In the genomic region with DNA sequence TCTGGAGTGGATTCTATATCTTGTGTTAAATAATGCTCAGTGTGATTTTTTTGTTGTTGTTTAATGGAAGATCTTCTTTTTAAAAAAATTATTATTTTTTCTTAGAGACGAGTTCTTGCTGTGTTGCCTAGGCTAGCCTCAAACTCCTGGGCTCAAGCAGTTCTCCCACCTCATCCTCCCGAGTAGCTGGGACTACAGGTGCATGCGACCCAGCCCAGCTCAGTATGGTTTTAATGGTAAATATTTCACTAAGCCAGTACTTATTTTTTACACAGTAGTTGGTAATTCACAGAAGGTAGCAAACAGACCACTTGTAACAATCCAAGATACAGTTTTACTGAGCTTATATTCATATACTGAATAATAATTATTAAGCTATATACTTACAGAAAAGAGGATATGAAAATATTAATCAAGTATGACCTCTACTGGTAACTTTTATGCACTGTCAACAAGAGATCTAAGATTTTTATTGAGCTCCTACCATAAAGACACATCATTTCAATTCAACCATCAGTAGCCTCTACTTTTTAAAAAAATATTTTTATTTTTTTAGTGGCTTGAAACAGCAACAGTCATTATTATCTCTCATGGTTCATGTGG, we compare ENCODE assay signal across 9 cellular contexts. TPM values are rescaled to one million over a fixed set of nuclear protein-coding genes. Genes with fewer than 3 reads are reported as not detected.
A peak's percentile ranks its signal among the peaks of the same experiment; 100 is the strongest.
DNase-seq lines count a peak whose midpoint lies in the region; ATAC-seq, FAIRE-seq and TF ChIP-seq lines count a peak whose summit lies in the region.
"Had no signal": no experiment of that assay in that cellular context is flagged by ENCODE, and none has a peak within 500 bp of the region (broad histone marks: within the 10 kb centered on the region; RNA-seq: fewer than 3 reads in every experiment).

No MANE protein-coding gene starts in this region.

- H4K20me1 ChIP-seq in KMS-11 (ENCODE audit: insufficient read depth) (no peaks in the 10 kb centered on the region), GM12878 (ENCODE audit: control insufficient read depth, insufficient read depth) (no peaks in the 10 kb centered on the region)

- SMC1A ChIA-PET in GM12878 (lab: Charles Lee; ENCODE audit: uncharacterized antibody, unreplicated experiment): interaction anchor here (0.6 to 3.9 kb wide), 56 partner anchors 8 to 1145 kb away, joined by 3 to 153 read pairs (median 4); no protein-coding TSS in a partner anchor

- no peak overlapping the region for H3K56ac ChIP-seq in mesendoderm (ENCODE audit: low read length)

- no peak overlapping the region for H2AFZ ChIP-seq in KMS-11 (ENCODE audit: low read depth)
- H2AFZ ChIP-seq in GM12878 (ENCODE audit: control insufficient read depth, low read depth, low read length): no peak overlapping the region

- H4K8ac ChIP-seq in mesendoderm (ENCODE audit: low read depth, low read length): no peak overlapping the region

- no peak overlapping the region for H3K9ac ChIP-seq in KMS-11
- no peak overlapping the region for H3K9ac ChIP-seq in GM12878 (ENCODE audit: control insufficient read depth, insufficient read depth, low read length)
- H3K9ac ChIP-seq in mesendoderm (ENCODE audit: low read length): no peak overlapping the region

- no peak overlapping the region for H3K18ac ChIP-seq in mesendoderm (ENCODE audit: low read length)

- TF ChIP-seq CTCF in KMS-11 (conservative IDR thresholded peaks at IDR 0.05; ENCODE audit: low read depth, low read length) (peak; percentile 58; the same call in 1 of the 2 replicates), GM12878 (IDR thresholded peaks at IDR 0.05 in 2 of 3, conservative IDR thresholded peaks at IDR 0.05 in 1 of 3; ENCODE audit: control insufficient read depth in 2 of 3, extremely low read depth in 1 of 3, insufficient read depth in 1 of 3, low read depth in 3 of 3, low read length in 3 of 3) (peak; percentile 21 to 60 (median 38); a peak in 3 of 6 replicates), lower lobe of right lung (IDR thresholded peaks at IDR 0.05) (peak; percentile 60)

- H3K27me3 ChIP-seq in KMS-11 (ENCODE audit: insufficient read depth, low read depth): no peaks in the 10 kb centered on the region
- H3K27me3 ChIP-seq in GM12878 (replicated peaks in 1 of 2; ENCODE audit: control insufficient read depth in 2 of 2, insufficient read depth in 2 of 2, low read length in 1 of 2): no peaks in the 10 kb centered on the region
- no peaks in the 10 kb centered on the region for H3K27me3 ChIP-seq in lower lobe of right lung (ENCODE audit: low read depth)
- H3K27me3 ChIP-seq in H7 (ENCODE audit: control insufficient read depth, insufficient read depth, low read length): no peaks in the 10 kb centered on the region
- no peaks in the 10 kb centered on the region for H3K27me3 ChIP-seq in mesendoderm (ENCODE audit: insufficient read depth, low read length, poor library complexity)

- no TSS peak for BruUV-seq in GM12878 (replicated peaks; lab: Mats Ljungman, UMichigan)

- ATAC-seq in GM12878 (peak; percentile 87), lower lobe of right lung (peak; percentile 37 to 64)

- H2BK15ac ChIP-seq in mesendoderm (replicated peaks; ENCODE audit: low read depth): no peak overlapping the region

- in situ Hi-C loops in GM12878 (cut with MboI): no loop called here

- WGBS in GM12878 (ENCODE audit: insufficient coverage, insufficient replicate concordance, low lambda C conversion rate, missing lambda C conversion rate): 67% methylated on average over 3 of the region's 3 CpGs
- no CpG with 5 or more reads among the region's 3 CpGs for WGBS in mesendoderm (ENCODE audit: extremely low coverage, insufficient coverage, low lambda C conversion rate)

- CTCF ChIA-PET in GM12878 (lab: Yijun Ruan, JAX): interaction anchor here (0.6 to 7.8 kb wide), 63 partner anchors 8 to 1365 kb away, joined by 3 to 276 read pairs (median 5); a partner anchor contains a TSS

- no peak overlapping the region for H3K4ac ChIP-seq in mesendoderm (ENCODE audit: low read depth, low read length)

- H3K4me1 ChIP-seq in KMS-11 (ENCODE audit: low read depth, poor library complexity, severe bottlenecking) (peaks cover 4% of the 10 kb centered on the region), GM12878 (ENCODE audit: control insufficient read depth, insufficient read depth, low read length) (no peaks in the 10 kb centered on the region), lower lobe of right lung (no peaks in the 10 kb centered on the region), mesendoderm (ENCODE audit: control insufficient read depth, low read depth, low read length) (no peaks in the 10 kb centered on the region)

- H2BK120ac ChIP-seq in mesendoderm (ENCODE audit: low read depth, low read length): no peak overlapping the region

- H4K5ac ChIP-seq in mesendoderm (ENCODE audit: low read length): no peak overlapping the region

- intact Hi-C loops in GM12878 (cut with micrococcal nuclease; ENCODE audit: unreplicated experiment): loop anchor here (1.0 to 2.0 kb wide), 3 partner anchors 26 to 380 kb away; no protein-coding TSS in a partner anchor
- intact Hi-C loops in lower lobe of right lung (cut with DNase I): no loop called here

- H3K4me3 ChIP-seq in KMS-11 (IDR thresholded peaks at IDR 0.05; ENCODE audit: insufficient read depth, low read depth, low read length): no peak overlapping the region
- H3K4me3 ChIP-seq in GM12878: no peak overlapping the region
- H3K4me3 ChIP-seq in lower lobe of right lung: no peak overlapping the region
- H3K4me3 ChIP-seq in H7 (ENCODE audit: insufficient read depth, low read depth, low read length): no peak overlapping the region
- H3K4me3 ChIP-seq in mesendoderm (ENCODE audit: low read length): no peak overlapping the region

- no peaks in the 10 kb centered on the region for H3K79me1 ChIP-seq in mesendoderm (ENCODE audit: low read length)

- H3K79me2 ChIP-seq in KMS-11 (ENCODE audit: insufficient read depth, low read depth): no peaks in the 10 kb centered on the region
- H3K79me2 ChIP-seq in GM12878 (ENCODE audit: control insufficient read depth, insufficient read depth, low read length): no peaks in the 10 kb centered on the region
- H3K79me2 ChIP-seq in mesendoderm (ENCODE audit: control insufficient read depth, insufficient read depth, low read length): no peaks in the 10 kb centered on the region

- DNase-seq in EH (ENCODE audit: low read depth) (peak; percentile 55), GM12878 (ENCODE audit: low read depth, low spot score) (no peak), lower lobe of right lung (no peak), H7 (no peak), COLO668 (lab: John Stamatoyannopoulos, UW; ENCODE audit: unreplicated experiment) (no peak), amygdala (lab: John Stamatoyannopoulos, UW) (no peak), mesendoderm (no peak)

- POLR2A ChIA-PET in GM12878 (lab: Charles Lee): interaction anchor here (0.7 to 1.3 kb wide), 5 partner anchors 26 to 445 kb away, joined by 3 to 6 read pairs (median 3); no protein-coding TSS in a partner anchor

- peak; percentile 61 for FAIRE-seq in GM12878 (lab: Jason Lieb, UNC)

- H3K27ac ChIP-seq in KMS-11 (no peak overlapping the region), GM12878 (ENCODE audit: control insufficient read depth, insufficient read depth) (no peak overlapping the region), lower lobe of right lung (no peak overlapping the region), mesendoderm (ENCODE audit: low read depth, low read length) (no peak overlapping the region)

- TF ChIP-seq POLR2A in GM12878 (IDR thresholded peaks at IDR 0.05; ENCODE audit: low read depth, low read length): no peak

- RAD21 ChIA-PET in GM12878 (lab: Charles Lee; ENCODE audit: unreplicated experiment): interaction anchor here (0.5 to 4.2 kb wide), 51 partner anchors 9 to 818 kb away, joined by 3 to 158 read pairs (median 4); a partner anchor contains a TSS

- H3K4me2 ChIP-seq in KMS-11 (no peak overlapping the region), GM12878 (ENCODE audit: control insufficient read depth, insufficient read depth) (no peak overlapping the region), mesendoderm (ENCODE audit: low read length) (no peak overlapping the region)

- H3K23ac ChIP-seq in mesendoderm (ENCODE audit: low read length): no peak overlapping the region

- H2BK5ac ChIP-seq in mesendoderm (ENCODE audit: low read length): no peak overlapping the region

- TF ChIP-seq EP300 in GM12878 (IDR thresholded peaks at IDR 0.05; ENCODE audit: borderline replicate concordance in 1 of 2, control insufficient read depth in 1 of 2, low read depth in 2 of 2, low read length in 2 of 2): no peak

- H3K9me3 ChIP-seq in GM12878 (replicated peaks; ENCODE audit: control insufficient read depth, insufficient read depth, low read length) (no peaks in the 10 kb centered on the region), lower lobe of right lung (no peaks in the 10 kb centered on the region)

- TF ChIP-seq RAD21 in GM12878 (IDR thresholded peaks at IDR 0.05; ENCODE audit: insufficient read depth, low read depth, low read length): 0 out of 2 replicates have a peak, but pooled peaks have one; percentile 40

- H2AK5ac ChIP-seq in mesendoderm (ENCODE audit: low read length): no peak overlapping the region

- no peaks in the 10 kb centered on the region for H3K36me3 ChIP-seq in KMS-11 (ENCODE audit: insufficient read depth)
- H3K36me3 ChIP-seq in GM12878 (ENCODE audit: control insufficient read depth in 2 of 2, insufficient read depth in 2 of 2, low read length in 1 of 2): no peaks in the 10 kb centered on the region; a peak in 1 of 4 replicates
- peaks cover 31% of the 10 kb centered on the region for H3K36me3 ChIP-seq in lower lobe of right lung
- H3K36me3 ChIP-seq in H7 (replicated peaks; ENCODE audit: control insufficient read depth, insufficient read depth, low read length): no peaks in the 10 kb centered on the region
- H3K36me3 ChIP-seq in mesendoderm (ENCODE audit: control insufficient read depth, insufficient read depth, low read length): no peaks in the 10 kb centered on the region

RNA-seq across cellular contexts. Expression of a gene that starts 6.1 kb away (rescaled TPM):
- total RNA-seq in GM12878 (2013; cell fraction: nucleolus; rRNA removed): 68.2 and 75.8 TPM in 2 replicates
- total RNA-seq in GM12878 (2014; rRNA removed): 55.5 and 75.8 TPM in 2 replicates
- 83.2 and 89.0 TPM in 2 replicates for total RNA-seq in GM12878 (2014; rRNA removed; fragmentation: Illumina TruSeq; extraction: Trizol)
- 143 and 144 TPM in 2 replicates for total RNA-seq in GM12878 (2021)
- 107 TPM for polyA plus RNA-seq in GM12878 (2011; ENCODE audit: low read depth)
- 201 and 225 TPM in 2 replicates for polyA plus RNA-seq in GM12878 (2011; rRNA removed)
- polyA plus RNA-seq in GM12878 (2011; cell fraction: cytosol; rRNA removed): 159 and 211 TPM in 2 replicates
- 55.6 and 69.0 TPM in 2 replicates for polyA plus RNA-seq in GM12878 (2011; cell fraction: nucleus; rRNA removed)
- polyA plus RNA-seq in GM12878 (2012): 85.7 and 97.9 TPM in 2 replicates
- 185 and 186 TPM in 2 replicates for polyA plus RNA-seq in GM12878 (2014; fragmentation: Illumina TruSeq; extraction: Trizol)
- 100 to 1,000 TPM; 223 to 256 TPM for polyA plus RNA-seq in GM12878 (2014; fragmentation: Nextera tagmentation; extraction: Ambion mirVana)
- polyA plus RNA-seq in GM12878 (2014; rRNA removed): 93.6 and 109 TPM in 2 replicates
- 100 to 1,000 TPM; 177 to 195 TPM for polyA plus RNA-seq in GM12878 (2016; fragmentation: Nextera tagmentation; extraction: Ambion mirVana)
- 93.2 and 138 TPM in 2 replicates for polyA minus RNA-seq in GM12878 (2011; rRNA and poly(A)+ RNA removed)
- polyA minus RNA-seq in GM12878 (2011; cell fraction: cytosol; rRNA and poly(A)+ RNA removed): 24.9 and 46.1 TPM in 2 replicates
- polyA minus RNA-seq in GM12878 (2011; cell fraction: nucleus; rRNA and poly(A)+ RNA removed): 15.7 and 20.6 TPM in 2 replicates
- total RNA-seq in lower lobe of right lung: 816 TPM
- total RNA-seq in H7 (2014; rRNA removed; shearing (Covaris generic)): 15.2 and 16.7 TPM in 2 replicates
- polyA plus RNA-seq in mesendoderm (2013, experiment 1 of 2): 39.5 TPM
- polyA plus RNA-seq in mesendoderm (2013, experiment 2 of 2): 40.7 TPM

RNA-seq across cellular contexts. Expression of a gene that starts 32.0 kb away (rescaled TPM):
- total RNA-seq in GM12878 (2013; cell fraction: nucleolus; rRNA removed): 52.3 and 56.3 TPM in 2 replicates
- total RNA-seq in GM12878 (2014; rRNA removed) (10.4 and 11.1 TPM in 2 replicates), GM12878 (2014; rRNA removed; fragmentation: Illumina TruSeq; extraction: Trizol) (11.6 and 13.2 TPM in 2 replicates), GM12878 (2021) (9.2 and 11.3 TPM in 2 replicates), lower lobe of right lung (32.6 TPM)
- polyA plus RNA-seq in GM12878 (2011; ENCODE audit: low read depth): 7.7 TPM
- polyA plus RNA-seq in GM12878 (2011; rRNA removed) (33.4 and 45.2 TPM in 2 replicates), GM12878 (2014; fragmentation: Illumina TruSeq; extraction: Trizol) (14.5 and 23.5 TPM in 2 replicates), GM12878 (2014; fragmentation: Nextera tagmentation; extraction: Ambion mirVana) (10 to 100 TPM; 12.4 to 27.1 TPM), GM12878 (2014; rRNA removed) (8.5 and 8.9 TPM in 2 replicates), GM12878 (2016; fragmentation: Nextera tagmentation; extraction: Ambion mirVana) (10 to 100 TPM; 20.4 to 24.3 TPM)
- polyA plus RNA-seq in GM12878 (2011; cell fraction: cytosol; rRNA removed): 14.1 and 16.6 TPM in 2 replicates
- 21.6 and 31.0 TPM in 2 replicates for polyA plus RNA-seq in GM12878 (2011; cell fraction: nucleus; rRNA removed)
- polyA plus RNA-seq in GM12878 (2012): 7.2 and 10.3 TPM in 2 replicates
- 22.4 and 30.6 TPM in 2 replicates for polyA minus RNA-seq in GM12878 (2011; rRNA and poly(A)+ RNA removed)
- polyA minus RNA-seq in GM12878 (2011; cell fraction: cytosol; rRNA and poly(A)+ RNA removed): 9.7 and 13.2 TPM in 2 replicates
- 24.4 and 30.0 TPM in 2 replicates for polyA minus RNA-seq in GM12878 (2011; cell fraction: nucleus; rRNA and poly(A)+ RNA removed)
- total RNA-seq in H7 (2014; rRNA removed; shearing (Covaris generic)): 16.7 and 17.9 TPM in 2 replicates
- 11.3 TPM for polyA plus RNA-seq in mesendoderm (2013, experiment 1 of 2)
- 14.0 TPM for polyA plus RNA-seq in mesendoderm (2013, experiment 2 of 2)

RNA-seq across cellular contexts. Expression of a gene that starts 41.7 kb away (rescaled TPM):
- not detected in 2 replicates for total RNA-seq in GM12878 (2013; cell fraction: nucleolus; rRNA removed)
- total RNA-seq in GM12878 (2014; rRNA removed) (not detected in 2 replicates), GM12878 (2014; rRNA removed; fragmentation: Illumina TruSeq; extraction: Trizol) (not detected in 2 replicates), GM12878 (2021) (0.35 TPM in 1 of 2 replicates, not detected in the other), lower lobe of right lung (not detected)
- not detected for polyA plus RNA-seq in GM12878 (2011; ENCODE audit: low read depth)
- polyA plus RNA-seq in GM12878 (2011; rRNA removed) (not detected in 2 replicates), GM12878 (2014; fragmentation: Illumina TruSeq; extraction: Trizol) (not detected in 2 replicates), GM12878 (2014; fragmentation: Nextera tagmentation; extraction: Ambion mirVana) (not detected), GM12878 (2014; rRNA removed) (not detected in 2 replicates), GM12878 (2016; fragmentation: Nextera tagmentation; extraction: Ambion mirVana) (not detected)
- polyA plus RNA-seq in GM12878 (2011; cell fraction: cytosol; rRNA removed): not detected in 2 replicates
- polyA plus RNA-seq in GM12878 (2011; cell fraction: nucleus; rRNA removed): not detected in 2 replicates
- not detected in 2 replicates for polyA plus RNA-seq in GM12878 (2012)
- not detected in 2 replicates for polyA minus RNA-seq in GM12878 (2011; rRNA and poly(A)+ RNA removed)
- not detected in 2 replicates for polyA minus RNA-seq in GM12878 (2011; cell fraction: cytosol; rRNA and poly(A)+ RNA removed)
- polyA minus RNA-seq in GM12878 (2011; cell fraction: nucleus; rRNA and poly(A)+ RNA removed): not detected in 2 replicates
- total RNA-seq in H7 (2014; rRNA removed; shearing (Covaris generic)): not detected in 2 replicates
- polyA plus RNA-seq in mesendoderm (2013, experiment 1 of 2): not detected
- polyA plus RNA-seq in mesendoderm (2013, experiment 2 of 2): 0.08 TPM
- total RNA-seq: NCI-H460 had no signal
